Comparison of ENCODE assay signal across 8 cellular contexts in the genomic region with DNA sequence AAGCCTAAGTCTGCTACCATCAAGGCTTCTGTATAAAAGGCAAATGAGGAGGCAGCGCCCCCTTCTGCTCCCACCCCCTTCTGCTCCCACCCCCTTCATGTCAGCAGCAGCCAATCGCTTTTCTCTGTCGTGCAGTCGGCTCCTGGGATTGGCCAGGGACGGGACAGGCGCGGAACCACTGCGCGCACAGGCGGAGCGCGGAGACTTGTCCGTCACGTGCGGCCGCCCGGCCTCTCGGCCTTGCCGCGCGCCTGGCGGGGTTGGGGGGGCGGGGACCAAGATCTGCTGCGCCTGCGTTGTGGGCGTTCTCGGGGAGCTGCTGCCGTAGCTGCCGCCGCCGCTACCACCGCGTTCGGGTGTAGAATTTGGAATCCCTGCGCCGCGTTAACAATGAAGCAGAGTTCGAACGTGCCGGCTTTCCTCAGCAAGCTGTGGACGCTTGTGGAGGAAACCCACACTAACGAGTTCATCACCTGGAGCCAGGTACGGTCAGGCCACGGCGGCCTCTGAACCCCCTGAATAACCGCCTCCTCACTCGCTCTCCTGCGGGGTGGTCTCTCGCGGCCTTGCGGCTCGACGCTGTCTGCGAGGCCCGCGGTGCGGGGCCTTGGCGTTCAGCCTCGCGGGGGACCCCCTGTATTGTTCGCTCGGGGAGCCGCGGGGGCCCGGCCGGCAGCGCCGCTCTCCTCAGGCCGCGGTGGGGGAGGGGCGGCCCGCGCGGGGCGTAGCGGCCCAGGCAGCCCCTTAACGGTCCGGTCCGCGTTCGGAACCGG. TPM values are rescaled to one million over a fixed set of nuclear protein-coding genes. Genes with fewer than 3 reads are reported as not detected.
A peak's percentile ranks its signal among the peaks of the same experiment; 100 is the strongest.
DNase-seq lines count a peak whose midpoint lies in the region; ATAC-seq, FAIRE-seq and TF ChIP-seq lines count a peak whose summit lies in the region.

A gene with protein sequence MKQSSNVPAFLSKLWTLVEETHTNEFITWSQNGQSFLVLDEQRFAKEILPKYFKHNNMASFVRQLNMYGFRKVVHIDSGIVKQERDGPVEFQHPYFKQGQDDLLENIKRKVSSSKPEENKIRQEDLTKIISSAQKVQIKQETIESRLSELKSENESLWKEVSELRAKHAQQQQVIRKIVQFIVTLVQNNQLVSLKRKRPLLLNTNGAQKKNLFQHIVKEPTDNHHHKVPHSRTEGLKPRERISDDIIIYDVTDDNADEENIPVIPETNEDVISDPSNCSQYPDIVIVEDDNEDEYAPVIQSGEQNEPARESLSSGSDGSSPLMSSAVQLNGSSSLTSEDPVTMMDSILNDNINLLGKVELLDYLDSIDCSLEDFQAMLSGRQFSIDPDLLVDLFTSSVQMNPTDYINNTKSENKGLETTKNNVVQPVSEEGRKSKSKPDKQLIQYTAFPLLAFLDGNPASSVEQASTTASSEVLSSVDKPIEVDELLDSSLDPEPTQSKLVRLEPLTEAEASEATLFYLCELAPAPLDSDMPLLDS (plus strand): TSS at position 305 of the 773 bp plus-strand sequence. CDS start 86 bp downstream, at position 391.

- H3K36me3 Mint-ChIP-seq in T-cell (no peaks in the 10 kb centered on the region), progenitor cell of endocrine pancreas (ENCODE audit: insufficient read depth) (peaks cover 4% of the 10 kb centered on the region)

- TF ChIP-seq POLR2A in GM12891 (IDR thresholded peaks at IDR 0.05; ENCODE audit: low read depth, low read length): peak; percentile 57; the same call in 1 of the 2 replicates

- peak; percentile 74 for DNase-seq in GM12891 (ENCODE audit: insufficient read length, low spot score)
- peak; percentile 87 for DNase-seq in NCI-H1436 treated with DMSO at 0.1 percent for 48 hours (lab: John Stamatoyannopoulos, UW)
- peak; percentile 74 to 97 (median 92) for DNase-seq in T-cell
- DNase-seq in amniotic epithelial cell (ENCODE audit: low read depth): peak; percentile 98
- DNase-seq in left cardiac atrium: peak; percentile 97
- DNase-seq in progenitor cell of endocrine pancreas (ENCODE audit: low spot score, unreplicated experiment): peak; percentile 89
- DNase-seq in ureter (ENCODE audit: low spot score): peak; percentile 97

- no peaks in the 10 kb centered on the region for H3K27me3 Mint-ChIP-seq in T-cell
- H3K27me3 Mint-ChIP-seq in progenitor cell of endocrine pancreas: peaks cover 4% of the 10 kb centered on the region

- POLR2A ChIA-PET in T-cell (lab: Charles Lee): interaction anchor here (0.6 to 1.5 kb wide), 12 partner anchors 8 to 1000 kb away, joined by 3 to 6 read pairs (median 4); a partner anchor contains a TSS

- peak; percentile 98 for ATAC-seq in HG02840 (IDR thresholded peaks at IDR 0.05; ENCODE audit: low FRiP score, unreplicated experiment)
- peak; percentile 97 to 99 (median 98) for ATAC-seq in T-cell (replicated peaks in 1 of 4)
- ATAC-seq in left cardiac atrium: peak; percentile 99

- TF ChIP-seq CTCF in progenitor cell of endocrine pancreas (IDR thresholded peaks at IDR 0.05; ENCODE audit: unreplicated experiment): peak; percentile 46

- CTCF ChIA-PET in T-cell (lab: Charles Lee): interaction anchor here (0.6 to 1.5 kb wide), 7 partner anchors 9 to 130 kb away, joined by 3 to 10 read pairs (median 5); a partner anchor contains a TSS

- H3K27ac Mint-ChIP-seq in T-cell (peak within 1 kb of the TSS; percentile 93 to 95), progenitor cell of endocrine pancreas (peak within 1 kb of the TSS; percentile 99)

- H3K4me3 Mint-ChIP-seq in T-cell (peak within 1 kb of the TSS; percentile 94 to 98 (median 95)), progenitor cell of endocrine pancreas (ENCODE audit: low read depth) (peak within 1 kb of the TSS; percentile 97)

- H3K4me1 Mint-ChIP-seq in T-cell: peaks cover 37 to 48% (median 41%) of the 10 kb centered on the region in 3 donors
- peaks cover 14% of the 10 kb centered on the region for H3K4me1 Mint-ChIP-seq in progenitor cell of endocrine pancreas (ENCODE audit: low read depth)

- FAIRE-seq in GM12891 (lab: Jason Lieb, UNC): peak; percentile 99

- intact Hi-C loops in left cardiac atrium (cut with DNase I): no loop called here

- H3K9me3 Mint-ChIP-seq in T-cell (no peaks in the 10 kb centered on the region), progenitor cell of endocrine pancreas (ENCODE audit: low read depth) (no peaks in the 10 kb centered on the region)

TF ChIP-seq in GM12891, 5 proteins besides CTCF, POLR2A, EP300 and RAD21:
- TF ChIP-seq POLR2AphosphoS5 (IDR thresholded peaks at IDR 0.05; ENCODE audit: low read depth, low read length) (no peak), PAX5 (IDR thresholded peaks at IDR 0.05; ENCODE audit: insufficient read depth, low read length, severe bottlenecking) (no peak)

RNA-seq across cellular contexts. Expression of the gene that starts here (rescaled TPM):
- polyA plus RNA-seq in GM12891 (2012; ENCODE audit: low read depth, missing spikeins): 7.7 TPM
- 10 to 100 TPM; 14.9 to 34.5 (median 16.5) TPM for total RNA-seq in T-cell
- 10 to 100 TPM; 23.4 to 35.1 TPM for total RNA-seq in left cardiac atrium
- total RNA-seq in progenitor cell of endocrine pancreas: 23.6 and 25.6 TPM in 2 replicates
- total RNA-seq in ureter: 10.3 TPM

Comparison
In these comparisons a context has a peak if more than half of its experiments do, and no peak if none do; other contexts are left out.
1. Peak in every context shown above with its lines: DNase-seq and ATAC-seq.